In the genomic region with DNA sequence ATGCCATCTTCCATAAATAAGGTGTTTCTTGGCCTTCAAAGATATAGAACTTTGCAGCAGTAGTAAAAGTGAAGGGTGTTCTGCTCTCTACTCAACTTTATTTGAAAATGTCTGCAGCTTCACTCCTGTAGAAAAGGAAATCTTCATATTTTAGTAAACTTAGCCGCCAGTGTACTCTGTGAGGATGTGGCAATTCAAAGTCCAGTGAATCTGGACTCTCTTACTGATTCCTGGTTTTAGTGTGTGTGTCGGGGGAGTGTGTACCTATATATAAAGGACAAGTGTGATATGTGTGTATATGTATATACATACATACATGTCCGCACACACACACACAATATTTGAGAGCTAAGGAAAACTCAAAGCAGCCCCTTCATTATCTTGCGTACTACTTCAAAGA, we compare ENCODE assay signal across 29 cellular contexts.
"Had no signal": no experiment of that assay in that cellular context is flagged by ENCODE, and none has a peak within 500 bp of the region (broad histone marks: within the 10 kb centered on the region; RNA-seq: fewer than 3 reads in every experiment).

No MANE protein-coding gene starts in this region.

- H3K4me3 Mint-ChIP-seq: naive B cell; naive thymus-derived CD8-positive, alpha-beta T cell; natural killer cell treated with Interleukin-12 subunit alpha and Interleukin-12 subunit beta and Interleukin-15 and Interleukin-18, amount 100 ng/mL, for 72 hours; neural progenitor cell; stimulated activated effector memory CD8-positive, alpha-beta T cell treated with anti-CD3 and anti-CD28 coated beads, Interleukin-12 subunit alpha, Interleukin-12 subunit beta, amount 100 ng/mL, for 72 hours; stimulated activated naive B cell treated with anti-CD40 and anti-IgM and Interleukin-4, amounts not matched to agents 10 μg/mL and 1 μg/mL and 100 μg/mL, for 72 hours; stimulated activated naive CD8-positive, alpha-beta T cell treated with anti-CD3 and anti-CD28 coated beads, Interleukin-15, Interleukin-2, amounts not matched to agents 100 ng/mL and 50 ng/mL, for 24 hours had no signal

- DNase-seq: naive B cell; naive thymus-derived CD8-positive, alpha-beta T cell; occipital lobe; ovary; posterior cingulate gyrus; psoas muscle; right cardiac atrium; spleen; stimulated activated CD4-positive, alpha-beta T cell treated with anti-CD3 and anti-CD28 coated beads, Interleukin-12 subunit alpha, Interleukin-12 subunit beta, amount 100 ng/mL, for 4 hours; stimulated activated CD4-positive, alpha-beta T cell treated with anti-CD3 and anti-CD28 coated beads, Interleukin-1b, Interleukin-23, amount 100 ng/mL, for 48 hours; stimulated activated CD4-positive, alpha-beta T cell treated with anti-CD3 and anti-CD28 coated beads, Interleukin-4, amount 100 ng/mL, for 1 hour; stimulated activated CD4-positive, alpha-beta T cell treated with anti-CD3 and anti-CD28 coated beads, Interleukin-4, amount 100 ng/mL, for 4 hours; stimulated activated naive B cell treated with anti-CD40 and anti-IgM and Interleukin-4, amounts not matched to agents 10 μg/mL and 1 μg/mL and 100 μg/mL, for 72 hours; stimulated activated naive CD4-positive, alpha-beta T cell treated with Interleukin-2 at 50 U/mL for 16 hours; stomach; thyroid gland; upper lobe of right lung; uterus had no signal

- H3K27me3 Mint-ChIP-seq: naive B cell; naive thymus-derived CD8-positive, alpha-beta T cell; natural killer cell treated with Interleukin-12 subunit alpha and Interleukin-12 subunit beta and Interleukin-15 and Interleukin-18, amount 100 ng/mL, for 72 hours; progenitor cell of endocrine pancreas; stimulated activated naive B cell treated with anti-CD40 and anti-IgM and Interleukin-4, amounts not matched to agents 10 μg/mL and 1 μg/mL and 100 μg/mL, for 72 hours; stimulated activated naive CD8-positive, alpha-beta T cell treated with anti-CD3 and anti-CD28 coated beads, Interleukin-15, Interleukin-2, amounts not matched to agents 100 ng/mL and 50 ng/mL, for 24 hours had no signal

- H3K9me3 Mint-ChIP-seq: naive B cell; natural killer cell treated with Interleukin-12 subunit alpha and Interleukin-12 subunit beta and Interleukin-15 and Interleukin-18, amount 100 ng/mL, for 72 hours; neural progenitor cell; stimulated activated effector memory CD8-positive, alpha-beta T cell treated with anti-CD3 and anti-CD28 coated beads, Interleukin-12 subunit alpha, Interleukin-12 subunit beta, amount 100 ng/mL, for 72 hours; stimulated activated naive B cell treated with anti-CD40 and anti-IgM and Interleukin-4, amounts not matched to agents 10 μg/mL and 1 μg/mL and 100 μg/mL, for 72 hours; stimulated activated naive CD8-positive, alpha-beta T cell treated with anti-CD3 and anti-CD28 coated beads, Interleukin-15, Interleukin-2, amounts not matched to agents 100 ng/mL and 50 ng/mL, for 24 hours had no signal

- H3K27ac Mint-ChIP-seq: natural killer cell treated with Interleukin-12 subunit alpha and Interleukin-12 subunit beta and Interleukin-15 and Interleukin-18, amount 100 ng/mL, for 72 hours; neural progenitor cell; progenitor cell of endocrine pancreas; stimulated activated effector memory CD8-positive, alpha-beta T cell treated with anti-CD3 and anti-CD28 coated beads, Interleukin-12 subunit alpha, Interleukin-12 subunit beta, amount 100 ng/mL, for 72 hours; stimulated activated naive B cell treated with anti-CD40 and anti-IgM and Interleukin-4, amounts not matched to agents 10 μg/mL and 1 μg/mL and 100 μg/mL, for 72 hours; stimulated activated naive CD8-positive, alpha-beta T cell treated with anti-CD3 and anti-CD28 coated beads, Interleukin-15, Interleukin-2, amounts not matched to agents 100 ng/mL and 50 ng/mL, for 24 hours had no signal

- H3K4me1 ChIP-seq: parathyroid adenoma, thyroid gland, upper lobe of right lung, uterus had no signal

- H3K4me2 ChIP-seq: neural progenitor cell, smooth muscle cell had no signal

- ATAC-seq: naive thymus-derived CD8-positive, alpha-beta T cell; natural killer cell treated with Interleukin-12 subunit alpha and Interleukin-12 subunit beta and Interleukin-15 and Interleukin-18, amount 100 ng/mL, for 72 hours; psoas muscle; right cardiac atrium; sciatic nerve; stimulated activated effector memory CD8-positive, alpha-beta T cell treated with anti-CD3 and anti-CD28 coated beads, Interleukin-12 subunit alpha, Interleukin-12 subunit beta, amount 100 ng/mL, for 72 hours; stimulated activated naive B cell treated with anti-CD40 and anti-IgM and Interleukin-4, amounts not matched to agents 10 μg/mL and 1 μg/mL and 100 μg/mL, for 72 hours; upper lobe of right lung had no signal

- H3K9me3 ChIP-seq: ovary, psoas muscle, spleen, stomach, thoracic aorta, thyroid gland, tibial nerve, upper lobe of right lung, uterus had no signal

- H3K27ac ChIP-seq: neural progenitor cell, ovary, parathyroid adenoma, psoas muscle, skin epidermis, spleen, stomach, thoracic aorta, thyroid gland, tibial nerve, upper lobe of right lung, uterus had no signal

- H3K4me1 Mint-ChIP-seq: stimulated activated effector memory CD8-positive, alpha-beta T cell treated with anti-CD3 and anti-CD28 coated beads, Interleukin-12 subunit alpha, Interleukin-12 subunit beta, amount 100 ng/mL, for 72 hours had no signal

- H3K4me3 ChIP-seq: neural progenitor cell, ovary, psoas muscle, skin epidermis, smooth muscle cell, spleen, stomach, thoracic aorta, thyroid gland, tibial nerve, upper lobe of right lung, uterus had no signal
